ENCODE assay signal across 1 cellular context in the genomic region with DNA sequence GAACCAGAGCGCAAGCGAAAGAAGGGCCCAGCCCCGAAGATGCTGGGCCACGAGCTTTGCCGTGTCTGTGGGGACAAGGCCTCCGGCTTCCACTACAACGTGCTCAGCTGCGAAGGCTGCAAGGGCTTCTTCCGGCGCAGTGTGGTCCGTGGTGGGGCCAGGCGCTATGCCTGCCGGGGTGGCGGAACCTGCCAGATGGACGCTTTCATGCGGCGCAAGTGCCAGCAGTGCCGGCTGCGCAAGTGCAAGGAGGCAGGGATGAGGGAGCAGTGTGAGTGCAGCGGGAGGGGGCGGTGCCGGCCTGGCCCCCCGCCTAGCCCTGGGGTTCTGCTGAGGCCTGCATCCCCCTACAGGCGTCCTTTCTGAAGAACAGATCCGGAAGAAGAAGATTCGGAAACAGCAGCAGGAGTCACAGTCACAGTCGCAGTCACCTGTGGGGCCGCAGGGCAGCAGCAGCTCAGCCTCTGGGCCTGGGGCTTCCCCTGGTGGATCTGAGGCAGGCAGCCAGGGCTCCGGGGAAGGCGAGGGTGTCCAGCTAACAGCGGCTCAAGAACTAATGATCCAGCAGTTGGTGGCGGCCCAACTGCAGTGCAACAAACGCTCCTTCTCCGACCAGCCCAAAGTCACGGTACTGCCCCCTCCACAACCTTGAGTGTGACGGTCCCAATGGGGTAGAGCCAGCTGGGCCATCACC.
TF ChIP-seq lines count a peak whose summit lies in the region.

No MANE protein-coding gene starts in this region.

TF ChIP-seq in GM12878, 131 proteins besides CTCF, POLR2A, EP300 and RAD21:
- TF ChIP-seq SIN3A (IDR thresholded peaks at IDR 0.05; ENCODE audit: low read depth, low read length) (no peak), SREBF2 (IDR thresholded peaks at IDR 0.05; ENCODE audit: low read length) (no peak), LARP7 (IDR thresholded peaks at IDR 0.05) (no peak), MYB (IDR thresholded peaks at IDR 0.05; ENCODE audit: borderline replicate concordance, low read depth, low read length) (no peak)
- TF ChIP-seq, protein P1, sequence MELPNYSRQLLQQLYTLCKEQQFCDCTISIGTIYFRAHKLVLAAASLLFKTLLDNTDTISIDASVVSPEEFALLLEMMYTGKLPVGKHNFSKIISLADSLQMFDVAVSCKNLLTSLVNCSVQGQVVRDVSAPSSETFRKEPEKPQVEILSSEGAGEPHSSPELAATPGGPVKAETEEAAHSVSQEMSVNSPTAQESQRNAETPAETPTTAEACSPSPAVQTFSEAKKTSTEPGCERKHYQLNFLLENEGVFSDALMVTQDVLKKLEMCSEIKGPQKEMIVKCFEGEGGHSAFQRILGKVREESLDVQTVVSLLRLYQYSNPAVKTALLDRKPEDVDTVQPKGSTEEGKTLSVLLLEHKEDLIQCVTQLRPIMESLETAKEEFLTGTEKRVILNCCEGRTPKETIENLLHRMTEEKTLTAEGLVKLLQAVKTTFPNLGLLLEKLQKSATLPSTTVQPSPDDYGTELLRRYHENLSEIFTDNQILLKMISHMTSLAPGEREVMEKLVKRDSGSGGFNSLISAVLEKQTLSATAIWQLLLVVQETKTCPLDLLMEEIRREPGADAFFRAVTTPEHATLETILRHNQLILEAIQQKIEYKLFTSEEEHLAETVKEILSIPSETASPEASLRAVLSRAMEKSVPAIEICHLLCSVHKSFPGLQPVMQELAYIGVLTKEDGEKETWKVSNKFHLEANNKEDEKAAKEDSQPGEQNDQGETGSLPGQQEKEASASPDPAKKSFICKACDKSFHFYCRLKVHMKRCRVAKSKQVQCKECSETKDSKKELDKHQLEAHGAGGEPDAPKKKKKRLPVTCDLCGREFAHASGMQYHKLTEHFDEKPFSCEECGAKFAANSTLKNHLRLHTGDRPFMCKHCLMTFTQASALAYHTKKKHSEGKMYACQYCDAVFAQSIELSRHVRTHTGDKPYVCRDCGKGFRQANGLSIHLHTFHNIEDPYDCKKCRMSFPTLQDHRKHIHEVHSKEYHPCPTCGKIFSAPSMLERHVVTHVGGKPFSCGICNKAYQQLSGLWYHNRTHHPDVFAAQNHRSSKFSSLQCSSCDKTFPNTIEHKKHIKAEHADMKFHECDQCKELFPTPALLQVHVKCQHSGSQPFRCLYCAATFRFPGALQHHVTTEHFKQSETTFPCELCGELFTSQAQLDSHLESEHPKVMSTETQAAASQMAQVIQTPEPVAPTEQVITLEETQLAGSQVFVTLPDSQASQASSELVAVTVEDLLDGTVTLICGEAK (IDR thresholded peaks at IDR 0.05; ENCODE audit: borderline replicate concordance): no peak
- TF ChIP-seq, protein P2, sequence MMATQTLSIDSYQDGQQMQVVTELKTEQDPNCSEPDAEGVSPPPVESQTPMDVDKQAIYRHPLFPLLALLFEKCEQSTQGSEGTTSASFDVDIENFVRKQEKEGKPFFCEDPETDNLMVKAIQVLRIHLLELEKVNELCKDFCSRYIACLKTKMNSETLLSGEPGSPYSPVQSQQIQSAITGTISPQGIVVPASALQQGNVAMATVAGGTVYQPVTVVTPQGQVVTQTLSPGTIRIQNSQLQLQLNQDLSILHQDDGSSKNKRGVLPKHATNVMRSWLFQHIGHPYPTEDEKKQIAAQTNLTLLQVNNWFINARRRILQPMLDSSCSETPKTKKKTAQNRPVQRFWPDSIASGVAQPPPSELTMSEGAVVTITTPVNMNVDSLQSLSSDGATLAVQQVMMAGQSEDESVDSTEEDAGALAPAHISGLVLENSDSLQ (IDR thresholded peaks at IDR 0.05): no peak
